ENCODE assay signal across 8 cellular contexts in the genomic region with DNA sequence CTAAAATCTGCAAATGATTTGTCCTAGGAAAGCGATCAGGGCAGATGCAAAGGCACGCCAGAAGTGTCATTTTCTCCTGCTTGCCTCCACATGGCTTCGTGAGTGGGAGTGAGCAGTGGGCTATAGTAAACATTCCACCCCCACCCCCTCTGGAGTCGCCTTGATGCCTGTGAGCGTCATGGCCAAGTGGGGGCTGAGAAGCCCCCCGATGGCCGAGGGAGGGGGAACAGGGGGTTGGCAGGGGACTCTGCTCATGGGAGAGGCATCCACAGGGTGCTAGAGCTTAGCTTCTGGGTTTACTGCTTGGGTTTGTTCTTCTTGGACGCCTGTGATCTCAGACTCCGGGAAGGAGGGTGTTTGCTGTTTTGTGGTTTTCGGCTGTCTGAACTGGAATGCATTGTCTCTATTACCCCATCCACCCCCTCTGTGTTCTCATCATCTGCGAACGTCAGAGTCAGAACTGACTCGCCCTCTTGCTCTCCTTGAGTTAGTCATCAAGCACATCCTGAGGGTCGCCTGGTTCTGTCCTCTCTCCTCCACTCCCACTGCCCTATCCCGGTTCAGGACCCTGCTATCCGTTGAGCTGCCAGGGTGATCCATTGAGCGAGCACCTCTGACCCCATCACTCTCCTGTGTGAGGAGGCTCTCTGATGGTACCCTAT. TPM values are rescaled to one million over a fixed set of nuclear protein-coding genes. Genes with fewer than 3 reads are reported as not detected.
A peak's percentile ranks its signal among the peaks of the same experiment; 100 is the strongest.
DNase-seq lines count a peak whose midpoint lies in the region; ATAC-seq and TF ChIP-seq lines count a peak whose summit lies in the region.

No MANE protein-coding gene starts in this region.

- POLR2A ChIA-PET in naive thymus-derived CD8-positive, alpha-beta T cell (lab: Charles Lee), result no interaction called here

- peak overlapping the region in 4 of 10 donors; percentile 3 to 71 (median 58) for H3K27ac Mint-ChIP-seq in naive thymus-derived CD8-positive, alpha-beta T cell

- DNase-seq in stimulated activated CD4-positive, alpha-beta T cell treated with anti-CD3 and anti-CD28 coated beads, Interleukin-12 subunit alpha, Interleukin-12 subunit beta, amount 100 ng/mL, for 48 hours (ENCODE audit: low read depth in 2 of 3, low spot score in 1 of 3), result peak; percentile 13 to 34 (median 33)
- no peak for DNase-seq in stimulated activated CD4-positive, alpha-beta T cell treated with anti-CD3 and anti-CD28 coated beads, Interleukin-12 subunit alpha, Interleukin-12 subunit beta, amount 100 ng/mL, for 4 hours
- peak; percentile 21 for DNase-seq in activated CD4-positive, alpha-beta T cell treated with anti-CD3 and anti-CD28 coated beads, Interleukin-2, amount 50 U/mL, for 1 hour
- DNase-seq in foreskin fibroblast (peak; percentile 98 to 99), stromal cell of bone marrow (ENCODE audit: low read depth) (peak; percentile 99), NCI-H128 (lab: John Stamatoyannopoulos, UW; ENCODE audit: unreplicated experiment) (no peak), mesenteric fat pad (ENCODE audit: low spot score) (no peak)
- no peak for DNase-seq in naive thymus-derived CD8-positive, alpha-beta T cell

- H3K4me1 Mint-ChIP-seq in naive thymus-derived CD8-positive, alpha-beta T cell, result peaks cover 26 to 73% (median 52%) of the 10 kb centered on the region in 4 donors

- no peak overlapping the region for H3K4me3 Mint-ChIP-seq in naive thymus-derived CD8-positive, alpha-beta T cell

- no peak for TF ChIP-seq CTCF in foreskin fibroblast (IDR thresholded peaks at IDR 0.05; ENCODE audit: low read depth, low read length)

- H3K27me3 Mint-ChIP-seq in naive thymus-derived CD8-positive, alpha-beta T cell, result no peaks in the 10 kb centered on the region

- ATAC-seq in naive thymus-derived CD8-positive, alpha-beta T cell, result no peak

- no peaks in the 10 kb centered on the region for H3K36me3 Mint-ChIP-seq in naive thymus-derived CD8-positive, alpha-beta T cell

- H3K9me3 Mint-ChIP-seq in naive thymus-derived CD8-positive, alpha-beta T cell, result no peaks in the 10 kb centered on the region

- H3K4me3 ChIP-seq in foreskin fibroblast (ENCODE audit: low read depth in 1 of 2, low read length in 2 of 2), result peak overlapping the region; percentile 8 to 22

RNA-seq across cellular contexts. Expression of a gene that starts 15.4 kb away (rescaled TPM):
- not detected for total RNA-seq in naive thymus-derived CD8-positive, alpha-beta T cell
- not detected for polyA plus RNA-seq in naive thymus-derived CD8-positive, alpha-beta T cell
- 0.16 TPM for total RNA-seq in mesenteric fat pad

RNA-seq across cellular contexts. Expression of a gene that starts 42.7 kb away (rescaled TPM):
- total RNA-seq in naive thymus-derived CD8-positive, alpha-beta T cell, result under 1 TPM; 0.80 to 0.86 TPM
- polyA plus RNA-seq in naive thymus-derived CD8-positive, alpha-beta T cell, result 1 to 10 TPM in 1 of 3 donors, under 1 TPM in 1, not detected in 1; 0.09 to 1.0 TPM
- total RNA-seq in mesenteric fat pad, result 1,107 TPM

Comparison
In these comparisons a context has a peak if more than half of its experiments do, and no peak if none do; other contexts are left out.
1. DNase-seq: peak in stimulated activated CD4-positive, alpha-beta T cell treated with anti-CD3 and anti-CD28 coated beads, Interleukin-12 subunit alpha, Interleukin-12 subunit beta, amount 100 ng/mL, for 48 hours (3 of 3), activated CD4-positive, alpha-beta T cell treated with anti-CD3 and anti-CD28 coated beads, Interleukin-2, amount 50 U/mL, for 1 hour (single experiment), foreskin fibroblast (2 of 2) and stromal cell of bone marrow (single experiment); none in stimulated activated CD4-positive, alpha-beta T cell treated with anti-CD3 and anti-CD28 coated beads, Interleukin-12 subunit alpha, Interleukin-12 subunit beta, amount 100 ng/mL, for 4 hours (single experiment), naive thymus-derived CD8-positive, alpha-beta T cell (0 of 10), NCI-H128 (single experiment) and mesenteric fat pad (single experiment).
2. RNA of a gene that starts 42.7 kb away (total RNA-seq): 1,107 TPM in mesenteric fat pad (single experiment); 0.80 to 0.86 TPM in naive thymus-derived CD8-positive, alpha-beta T cell; every median in the first group is over 100 times any median in the second.